1 cellular context compared by ENCODE assay signal in the genomic region with DNA sequence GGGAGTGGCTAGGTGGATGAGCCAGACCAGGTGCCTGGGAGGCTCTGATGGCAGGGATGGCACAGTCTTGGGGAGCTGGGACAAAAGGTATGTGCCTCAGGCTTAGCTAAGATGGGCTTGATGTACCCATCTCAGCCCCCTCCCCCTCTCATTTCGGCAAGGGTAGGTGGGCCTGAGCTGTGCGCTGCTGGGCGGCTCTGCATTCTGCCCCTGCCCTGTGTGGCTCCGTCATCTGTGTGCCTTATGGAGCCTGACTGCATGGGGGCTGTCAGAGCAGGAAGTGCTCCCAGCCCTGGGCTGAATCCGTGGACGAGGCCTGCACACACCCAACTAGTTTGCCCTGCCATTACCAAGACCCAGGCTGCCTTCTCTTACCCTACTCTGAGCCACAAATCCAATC.
TF ChIP-seq lines count a peak whose summit lies in the region.

No MANE protein-coding gene starts in this region.

TF ChIP-seq in A549, 52 proteins besides CTCF, POLR2A, EP300 and RAD21 (continued from another document):
- TF ChIP-seq PBX3 (IDR thresholded peaks at IDR 0.05) (no peak), RNF2 (IDR thresholded peaks at IDR 0.05; ENCODE audit: borderline replicate concordance, low read depth) (no peak), HOXA7 (CRISPR knock-in tag; IDR thresholded peaks at IDR 0.05) (no peak), FOSB (CRISPR knock-in tag; IDR thresholded peaks at IDR 0.05) (no peak)
- TF ChIP-seq, protein P1, sequence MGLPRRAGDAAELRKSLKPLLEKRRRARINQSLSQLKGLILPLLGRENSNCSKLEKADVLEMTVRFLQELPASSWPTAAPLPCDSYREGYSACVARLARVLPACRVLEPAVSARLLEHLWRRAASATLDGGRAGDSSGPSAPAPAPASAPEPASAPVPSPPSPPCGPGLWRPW (IDR thresholded peaks at IDR 0.05): no peak
